Comparison of ENCODE assay signal across 8 cellular contexts in the genomic region with DNA sequence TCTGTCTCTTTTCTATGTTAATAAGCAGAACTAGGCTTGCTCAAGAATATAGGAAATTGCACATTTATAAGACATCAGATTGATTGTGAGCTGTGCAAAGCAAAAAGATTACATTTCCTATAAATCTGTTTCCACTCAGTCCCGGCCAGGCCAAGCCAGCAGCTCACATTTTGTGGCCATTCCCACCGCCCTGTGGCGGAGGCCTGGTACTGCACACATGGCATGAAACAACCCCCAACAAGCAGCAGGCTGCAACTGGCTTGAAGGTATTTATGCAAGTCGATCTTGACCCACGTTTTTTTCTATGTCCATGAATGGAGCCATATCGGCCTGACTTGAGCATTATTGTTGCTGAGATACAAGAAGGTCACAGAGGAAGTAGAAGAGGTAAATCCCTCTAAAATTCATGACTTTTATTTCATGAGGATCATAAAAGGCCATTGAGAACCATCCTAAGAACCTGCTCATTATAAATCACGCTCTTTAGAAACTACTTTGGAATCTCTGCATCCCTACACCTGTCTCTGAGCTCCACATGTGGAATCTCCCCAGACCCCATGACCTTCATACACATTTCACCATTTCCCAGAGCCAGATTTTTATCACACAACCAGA.
DNase-seq lines count a peak whose midpoint lies in the region; ATAC-seq and TF ChIP-seq lines count a peak whose summit lies in the region.

No MANE protein-coding gene starts in this region.

- H3K27ac Mint-ChIP-seq in activated naive CD8-positive, alpha-beta T cell treated with anti-CD3 and anti-CD28 coated beads for 36 hours: no peak overlapping the region

- H3K36me3 ChIP-seq in heart left ventricle: no peaks in the 10 kb centered on the region

- H3K27ac ChIP-seq in heart left ventricle: no peak overlapping the region

- TF ChIP-seq POLR2A in heart left ventricle (IDR thresholded peaks at IDR 0.05): no peak

- TF ChIP-seq CTCF in heart left ventricle (IDR thresholded peaks at IDR 0.05): peak; percentile 63 to 87 (median 75)

- peak; percentile 46 for DNase-seq in CD1c-positive myeloid dendritic cell (ENCODE audit: extremely low spot score)
- peak; percentile 22 for DNase-seq in NCI-H1105 (lab: John Stamatoyannopoulos, UW)
- peak; percentile 48 for DNase-seq in activated naive CD8-positive, alpha-beta T cell treated with anti-CD3 and anti-CD28 coated beads for 36 hours
- peak; percentile 50 to 81 (median 68) for DNase-seq in heart left ventricle
- peak; percentile 88 for DNase-seq in posterior vena cava (ENCODE audit: low spot score)

- H3K4me3 ChIP-seq in heart left ventricle: no peak overlapping the region

- ATAC-seq in GM19351 (IDR thresholded peaks at IDR 0.05; ENCODE audit: unreplicated experiment) (peak; percentile 75), heart left ventricle (peak; percentile 78 to 92 (median 88)), HG03521 (IDR thresholded peaks at IDR 0.05; ENCODE audit: unreplicated experiment) (no peak), HG03280 (IDR thresholded peaks at IDR 0.05; ENCODE audit: unreplicated experiment) (no peak)

- intact Hi-C loops in heart left ventricle (cut with DNase I): loop anchor here in 2 of 10 donors (5.0 to 10.0 kb wide), 3 partner anchors 869 to 1577 kb away; a partner anchor contains a TSS
- intact Hi-C loops in posterior vena cava (cut with DNase I): no loop called here

- no peaks in the 10 kb centered on the region for H3K4me1 Mint-ChIP-seq in activated naive CD8-positive, alpha-beta T cell treated with anti-CD3 and anti-CD28 coated beads for 36 hours

- H3K36me3 Mint-ChIP-seq in activated naive CD8-positive, alpha-beta T cell treated with anti-CD3 and anti-CD28 coated beads for 36 hours: no peaks in the 10 kb centered on the region

- H3K4me1 ChIP-seq in heart left ventricle: peaks cover 0 to 4% (median 0%) of the 10 kb centered on the region in 12 donors

- no peaks in the 10 kb centered on the region for H3K27me3 ChIP-seq in heart left ventricle

- WGBS in heart left ventricle, 4 donors: 22 to 23% (median 22%) methylated on average over 7 of the region's 7 CpGs

- no peaks in the 10 kb centered on the region for H3K9me3 Mint-ChIP-seq in activated naive CD8-positive, alpha-beta T cell treated with anti-CD3 and anti-CD28 coated beads for 36 hours

- H3K27me3 Mint-ChIP-seq in activated naive CD8-positive, alpha-beta T cell treated with anti-CD3 and anti-CD28 coated beads for 36 hours: peaks cover 15% of the 10 kb centered on the region

- no peaks in the 10 kb centered on the region for H3K9me3 ChIP-seq in heart left ventricle

- no peak overlapping the region for H3K4me3 Mint-ChIP-seq in activated naive CD8-positive, alpha-beta T cell treated with anti-CD3 and anti-CD28 coated beads for 36 hours

Comparison
In these comparisons a context has a peak if more than half of its experiments do, and no peak if none do; other contexts are left out.
1. DNase-seq: peak in every context shown above with its lines; median percentile 88 in posterior vena cava; 68 in heart left ventricle; 48 in activated naive CD8-positive, alpha-beta T cell treated with anti-CD3 and anti-CD28 coated beads for 36 hours; 46 in CD1c-positive myeloid dendritic cell; 22 in NCI-H1105.
2. ATAC-seq: peak in GM19351 (single experiment) and heart left ventricle (4 of 4); none in HG03521 (single experiment) and HG03280 (single experiment).